17 cellular contexts compared by ENCODE assay signal in the genomic region with DNA sequence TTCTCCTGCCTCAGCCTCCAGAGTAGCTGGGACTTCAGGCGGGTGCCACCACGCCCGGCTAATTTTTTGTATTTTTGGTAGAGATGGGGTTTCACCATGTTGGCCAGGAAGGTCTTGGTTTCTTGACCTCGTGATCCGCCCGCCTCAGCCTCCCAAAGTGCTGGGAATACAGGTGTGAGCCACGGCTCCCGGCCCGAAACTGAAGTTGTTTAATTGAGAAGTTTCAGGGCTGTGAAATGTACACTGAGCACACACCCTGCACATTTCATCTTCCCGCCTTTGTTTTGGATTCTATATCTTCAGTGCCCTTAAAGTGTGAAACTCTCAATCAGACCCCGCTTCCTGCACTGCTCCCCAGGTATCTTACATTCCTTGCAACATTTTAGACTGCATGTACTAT.
"Had no signal": no experiment of that assay in that cellular context is flagged by ENCODE, and none has a peak within 500 bp of the region (broad histone marks: within the 10 kb centered on the region; RNA-seq: fewer than 3 reads in every experiment).

No MANE protein-coding gene starts in this region.

- H3K4me3 ChIP-seq: coronary artery, gastrocnemius medialis, heart right ventricle, right atrium auricular region had no signal

- DNase-seq: effector CD4-positive, alpha-beta T cell; gastrocnemius medialis; heart right ventricle; hypothalamus; kidney glomerular epithelial cell; mammary epithelial cell; natural killer cell; posterior cingulate gyrus; small intestine; stimulated activated CD4-positive, alpha-beta T cell treated with anti-CD3 and anti-CD28 coated beads, Interleukin-2, amount 100 ng/mL, for 48 hours; stimulated activated naive CD4-positive, alpha-beta T cell treated with Interleukin-2 at 50 U/mL for 16 hours; trophoblast cell had no signal

- H3K27me3 ChIP-seq: gastrocnemius medialis, heart right ventricle, right atrium auricular region had no signal

- H3K27ac ChIP-seq: coronary artery, gastrocnemius medialis, heart right ventricle, right atrium auricular region had no signal

- H3K9me3 ChIP-seq: gastrocnemius medialis, heart right ventricle, right atrium auricular region had no signal

- H3K36me3 ChIP-seq: gastrocnemius medialis, right atrium auricular region had no signal

- FAIRE-seq: islet of Langerhans, small intestine, urothelium cell line had no signal

- ATAC-seq: esophagus mucosa, gastrocnemius medialis, heart right ventricle, natural killer cell had no signal
